ENCODE assay signal across 8 cellular contexts in the genomic region with DNA sequence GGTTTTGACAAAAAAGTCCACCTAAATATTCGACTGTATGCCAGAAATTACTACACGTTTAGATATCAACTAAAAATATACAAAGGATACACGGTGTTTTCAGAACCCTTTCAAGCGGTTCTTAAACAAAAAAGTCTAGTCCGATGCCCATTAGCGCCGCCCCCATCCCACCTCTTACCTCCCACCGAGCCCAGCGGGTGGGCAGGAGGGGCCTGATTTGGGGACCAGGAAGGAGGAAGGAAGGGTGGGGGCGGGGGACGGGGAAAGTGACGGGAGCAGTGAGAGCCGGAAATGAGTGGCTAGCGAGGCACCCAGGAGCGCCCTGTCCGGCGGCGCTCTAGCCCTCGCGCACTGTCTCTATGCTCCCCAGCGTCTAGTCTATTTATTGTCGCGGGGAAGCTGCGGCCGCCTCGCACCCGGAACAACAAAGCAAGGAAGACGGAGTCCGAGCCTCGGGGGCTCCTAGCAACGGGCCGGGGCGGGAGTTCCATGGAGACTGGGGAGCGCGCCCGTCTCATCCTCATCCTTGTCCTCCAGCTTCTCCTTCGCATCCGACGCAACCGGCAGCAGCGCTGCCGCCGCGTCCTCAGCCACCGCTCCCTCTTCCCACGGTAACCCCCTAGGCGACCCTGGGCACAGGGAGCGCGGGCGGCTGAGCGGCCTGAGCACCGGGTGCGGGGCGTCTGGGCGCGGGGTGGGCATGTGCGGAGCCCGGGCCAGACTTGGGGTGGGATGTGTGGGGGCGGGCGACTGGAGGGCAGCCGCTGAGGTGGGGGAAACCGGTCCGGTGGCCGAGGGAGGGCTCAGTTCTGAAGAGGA. TPM values are rescaled to one million over a fixed set of nuclear protein-coding genes. Genes with fewer than 3 reads are reported as not detected.
DNase-seq lines count a peak whose midpoint lies in the region; ATAC-seq and TF ChIP-seq lines count a peak whose summit lies in the region.

A gene (plus strand): TSS at position 410 of the 819 bp plus-strand sequence. CDS start 26,902 bp downstream, outside the sequence.

- no peaks in the 10 kb centered on the region for H3K9me3 Mint-ChIP-seq in CD4-positive, alpha-beta T cell
- H3K9me3 Mint-ChIP-seq in activated CD4-positive, alpha-beta memory T cell treated with anti-CD3 and anti-CD28 coated beads for 36 hours: no peaks in the 10 kb centered on the region

- H3K4me1 Mint-ChIP-seq in CD4-positive, alpha-beta T cell (ENCODE audit: low read depth): peaks cover 48% of the 10 kb centered on the region
- peaks cover 37% of the 10 kb centered on the region for H3K4me1 Mint-ChIP-seq in activated CD4-positive, alpha-beta memory T cell treated with anti-CD3 and anti-CD28 coated beads for 36 hours (ENCODE audit: low read depth)

- H3K4me3 ChIP-seq in dorsolateral prefrontal cortex: peak within 1 kb of the TSS; percentile 47 to 98 (median 88)
- peak within 1 kb of the TSS; percentile 52 to 94 (median 78) for H3K4me3 ChIP-seq in right lobe of liver

- H3K27ac Mint-ChIP-seq in CD4-positive, alpha-beta T cell: peak within 1 kb of the TSS; percentile 91
- H3K27ac Mint-ChIP-seq in activated CD4-positive, alpha-beta memory T cell treated with anti-CD3 and anti-CD28 coated beads for 36 hours: peak within 1 kb of the TSS; percentile 89

- intact Hi-C loops in CD4-positive, alpha-beta T cell (cut with DNase I, micrococcal nuclease): loop anchor here (2.0 to 10.0 kb wide), 5 partner anchors 20 to 1542 kb away; a partner anchor contains a TSS
- intact Hi-C loops in activated CD4-positive, alpha-beta memory T cell treated with anti-CD3 and anti-CD28 coated beads for 36 hours (cut with micrococcal nuclease): loop anchor here (1.0 to 10.0 kb wide), 8 partner anchors 11 to 1542 kb away; a partner anchor contains a TSS
- intact Hi-C loops in dorsolateral prefrontal cortex (cut with DNase I): loop anchor here (2.0 to 5.0 kb wide), 3 partner anchors 20 to 109 kb away; no protein-coding TSS in a partner anchor
- intact Hi-C loops in right lobe of liver (cut with DNase I): no loop called here

- H3K9me3 ChIP-seq in CD4-positive, alpha-beta T cell (ENCODE audit: control insufficient read depth, low read length): no peaks in the 10 kb centered on the region
- no peaks in the 10 kb centered on the region for H3K9me3 ChIP-seq in right lobe of liver

- DNase-seq in CD4-positive, alpha-beta T cell: peak; percentile 77 to 89 (median 86)
- DNase-seq in NCI-H774 (lab: John Stamatoyannopoulos, UW) (peak; percentile 99), dorsolateral prefrontal cortex (peak; percentile 90 to 97 (median 95)), right lobe of liver (peak; percentile 95 to 96 (median 95))
- peak; percentile 93 for DNase-seq in activated CD4-positive, alpha-beta memory T cell treated with anti-CD3 and anti-CD28 coated beads for 36 hours
- DNase-seq in stimulated activated CD4-positive, alpha-beta T cell treated with anti-CD3 and anti-CD28 coated beads, Interleukin-4, amount 100 ng/mL, for 24 hours: peak; percentile 93

- no peaks in the 10 kb centered on the region for H3K27me3 ChIP-seq in CD4-positive, alpha-beta T cell (ENCODE audit: control insufficient read depth, insufficient read depth, low read length)
- H3K27me3 ChIP-seq in dorsolateral prefrontal cortex (no peaks in the 10 kb centered on the region), right lobe of liver (no peaks in the 10 kb centered on the region)

- TF ChIP-seq POLR2A in right lobe of liver (IDR thresholded peaks at IDR 0.05): peak; percentile 76

- CTCF ChIA-PET in CD4-positive, alpha-beta T cell (lab: Charles Lee): interaction anchor here (1.1 to 1.5 kb wide), 4 partner anchors 20 to 111 kb away, joined by 3 to 6 read pairs (median 5); no protein-coding TSS in a partner anchor
- CTCF ChIA-PET in activated CD4-positive, alpha-beta memory T cell treated with anti-CD3 and anti-CD28 coated beads for 36 hours (lab: Charles Lee): interaction anchor here (0.6 to 5.7 kb wide), 8 partner anchors 10 to 885 kb away, joined by 3 to 35 read pairs (median 7); no protein-coding TSS in a partner anchor

- TF ChIP-seq CTCF in CD4-positive, alpha-beta T cell (IDR thresholded peaks at IDR 0.05): no peak
- peak in 31 of 56 donors; percentile 7 to 59 (median 35) for TF ChIP-seq CTCF in dorsolateral prefrontal cortex (IDR thresholded peaks at IDR 0.05 in 54 of 56, conservative IDR thresholded peaks at IDR 0.05 in 2 of 56; ENCODE audit: low read depth in 1 of 56, partially characterized antibody in 56 of 56)
- TF ChIP-seq CTCF in right lobe of liver (IDR thresholded peaks at IDR 0.05): no peak

- peaks cover 19% of the 10 kb centered on the region for H3K36me3 Mint-ChIP-seq in CD4-positive, alpha-beta T cell (ENCODE audit: low read depth)
- no peaks in the 10 kb centered on the region for H3K36me3 Mint-ChIP-seq in activated CD4-positive, alpha-beta memory T cell treated with anti-CD3 and anti-CD28 coated beads for 36 hours

- H3K4me1 ChIP-seq in right lobe of liver: peaks cover 0 to 38% (median 14%) of the 10 kb centered on the region in 4 donors

- no peaks in the 10 kb centered on the region for H3K36me3 ChIP-seq in right lobe of liver

- H3K27ac ChIP-seq in CD4-positive, alpha-beta T cell (ENCODE audit: low read depth, low read length): peak within 1 kb of the TSS; percentile 68
- H3K27ac ChIP-seq in dorsolateral prefrontal cortex (peak within 1 kb of the TSS; percentile 84 to 99 (median 96)), right lobe of liver (peak within 1 kb of the TSS; percentile 87 to 95 (median 92))

- peak; percentile 83 for ATAC-seq in CD4-positive, alpha-beta T cell (ENCODE audit: poor library complexity)
- ATAC-seq in GM19438 (IDR thresholded peaks at IDR 0.05; ENCODE audit: low read depth, unreplicated experiment) (peak; percentile 73), HG03571 (IDR thresholded peaks at IDR 0.05; ENCODE audit: unreplicated experiment) (peak; percentile 88), right lobe of liver (peak; percentile 93 to 96 (median 93))

- POLR2A ChIA-PET in CD4-positive, alpha-beta T cell (lab: Charles Lee): interaction anchor here (0.6 to 2.7 kb wide), 10 partner anchors 12 to 1139 kb away, joined by 3 to 14 read pairs (median 4); a partner anchor contains a TSS
- POLR2A ChIA-PET in activated CD4-positive, alpha-beta memory T cell treated with anti-CD3 and anti-CD28 coated beads for 36 hours (lab: Charles Lee): interaction anchor here (0.7 to 1.5 kb wide), 3 partner anchors 9 to 15 kb away, joined by 3 to 10 read pairs (median 4); no protein-coding TSS in a partner anchor

- WGBS in right lobe of liver (ENCODE audit: insufficient coverage, low coverage, low lambda C conversion rate, missing lambda C conversion rate): under 1% methylated on average over 19 of the region's 64 CpGs

- no peaks in the 10 kb centered on the region for H3K27me3 Mint-ChIP-seq in CD4-positive, alpha-beta T cell
- H3K27me3 Mint-ChIP-seq in activated CD4-positive, alpha-beta memory T cell treated with anti-CD3 and anti-CD28 coated beads for 36 hours: no peaks in the 10 kb centered on the region

- H3K4me3 Mint-ChIP-seq in CD4-positive, alpha-beta T cell: peak within 1 kb of the TSS; percentile 97
- peak within 1 kb of the TSS; percentile 93 for H3K4me3 Mint-ChIP-seq in activated CD4-positive, alpha-beta memory T cell treated with anti-CD3 and anti-CD28 coated beads for 36 hours

RNA-seq across cellular contexts. Expression of the gene that starts here (rescaled TPM):
- 10 to 100 TPM; 34.7 to 37.3 TPM for total RNA-seq in CD4-positive, alpha-beta T cell
- 10 to 100 TPM; 31.3 to 35.7 TPM for total RNA-seq in activated CD4-positive, alpha-beta memory T cell treated with anti-CD3 and anti-CD28 coated beads for 36 hours
- total RNA-seq in dorsolateral prefrontal cortex (10 to 100 TPM; 23.9 to 70.4 (median 49.9) TPM), right lobe of liver (10 to 100 TPM in 2 of 6 experiments, 1 to 10 TPM in 4; 6.0 to 11.5 (median 9.4) TPM)

Comparison
In these comparisons a context has a peak if more than half of its experiments do, and no peak if none do; other contexts are left out.
1. Peak in every context shown above with its lines: DNase-seq, ATAC-seq, H3K4me3 ChIP-seq and H3K27ac ChIP-seq.
2. CTCF ChIP-seq: peak in dorsolateral prefrontal cortex (31 of 56); none in CD4-positive, alpha-beta T cell (single experiment) and right lobe of liver (0 of 4).
3. intact Hi-C loops: an anchor here in CD4-positive, alpha-beta T cell (2.0 to 10.0 kb wide), activated CD4-positive, alpha-beta memory T cell treated with anti-CD3 and anti-CD28 coated beads for 36 hours (1.0 to 10.0 kb wide) and dorsolateral prefrontal cortex (2.0 to 5.0 kb wide); none called in right lobe of liver.